ENCODE assay signal across 15 cellular contexts in genomic region chr11:44985721-44986120, GRCh38. TPM values are rescaled to one million over a fixed set of nuclear protein-coding genes. Genes with fewer than 3 reads are reported as not detected.
DNase-seq lines count a peak whose midpoint lies in the region; ATAC-seq and TF ChIP-seq lines count a peak whose summit lies in the region.
"Had no signal": no experiment of that assay in that cellular context is flagged by ENCODE, and none has a peak within 500 bp of the region (broad histone marks: within the 10 kb centered on the region; RNA-seq: fewer than 3 reads in every experiment).

No MANE protein-coding gene starts in this region.

- DNase-seq in Peyer's patch, result peak in 2 of 3 donors; percentile 15 to 18
- no peak for DNase-seq in neuronal stem cell (ENCODE audit: low spot score)
- DNase-seq in stimulated activated naive B cell treated with anti-CD40 and anti-IgM and Interleukin-4, amounts not matched to agents 10 μg/mL and 1 μg/mL and 100 μg/mL, for 72 hours, result no peak
- DNase-seq in HT-29 (ENCODE audit: low spot score), result no peak
- DNase-seq in Calu3, result no peak
- DNase-seq in iPS-NIHi7 (ENCODE audit: extremely low spot score), result no peak
- DNase-seq: BE2C; CD4-positive, alpha-beta memory T cell; DND-41; GDM1; HCEC 1CT; IMR-90 had no signal

- H3K79me1 ChIP-seq in neuronal stem cell (ENCODE audit: low read depth, low read length), result no peaks in the 10 kb centered on the region

- TF ChIP-seq CTCF in HEK293 (tag by site-specific recombination; IDR thresholded peaks at IDR 0.05) (no peak), Peyer's patch (IDR thresholded peaks at IDR 0.05) (no peak), Calu3 (IDR thresholded peaks at IDR 0.05; ENCODE audit: unreplicated experiment) (no peak)

- no peaks in the 10 kb centered on the region for H3K36me3 Mint-ChIP-seq in stimulated activated naive B cell treated with anti-CD40 and anti-IgM and Interleukin-4, amounts not matched to agents 10 μg/mL and 1 μg/mL and 100 μg/mL, for 72 hours
- no peaks in the 10 kb centered on the region for H3K36me3 Mint-ChIP-seq in Calu3 (ENCODE audit: insufficient read depth, unreplicated experiment)
- H3K36me3 Mint-ChIP-seq: CD4-positive, alpha-beta memory T cell had no signal

- peaks cover 0 to 11% of the 10 kb centered on the region in 2 donors for H3K27me3 Mint-ChIP-seq in stimulated activated naive B cell treated with anti-CD40 and anti-IgM and Interleukin-4, amounts not matched to agents 10 μg/mL and 1 μg/mL and 100 μg/mL, for 72 hours
- H3K27me3 Mint-ChIP-seq in Calu3 (ENCODE audit: unreplicated experiment), result peaks cover 44% of the 10 kb centered on the region
- H3K27me3 Mint-ChIP-seq: CD4-positive, alpha-beta memory T cell had no signal

- H2BK120ac ChIP-seq in neuronal stem cell (ENCODE audit: low read depth, low read length), result no peak overlapping the region

- ATAC-seq in stimulated activated naive B cell treated with anti-CD40 and anti-IgM and Interleukin-4, amounts not matched to agents 10 μg/mL and 1 μg/mL and 100 μg/mL, for 72 hours (replicated peaks), result peak; percentile 63 to 65
- ATAC-seq: A549 had no signal

- H3K4me1 Mint-ChIP-seq in stimulated activated naive B cell treated with anti-CD40 and anti-IgM and Interleukin-4, amounts not matched to agents 10 μg/mL and 1 μg/mL and 100 μg/mL, for 72 hours, result peaks cover 16 to 35% of the 10 kb centered on the region in 2 donors
- H3K4me1 Mint-ChIP-seq in Calu3 (ENCODE audit: low read depth, unreplicated experiment), result no peaks in the 10 kb centered on the region

- intact Hi-C loops in Calu3 (cut with micrococcal nuclease; ENCODE audit: unreplicated experiment), result no loop called here

- H2BK15ac ChIP-seq in neuronal stem cell (ENCODE audit: low read length), result peak overlapping the region; percentile 51

- H2AK5ac ChIP-seq in neuronal stem cell (ENCODE audit: low read depth, low read length), result no peak overlapping the region

- no CpG with 5 or more reads among the region's 6 CpGs for WGBS in neuronal stem cell (ENCODE audit: extremely low coverage in 2 of 2, insufficient read length in 2 of 2, insufficient replicate concordance in 1 of 2), 2 donors

- no peaks in the 10 kb centered on the region for H3K27me3 ChIP-seq in Peyer's patch
- peaks cover 0 to 74% (median 0%) of the 10 kb centered on the region in 3 experiments for H3K27me3 ChIP-seq in neuronal stem cell (ENCODE audit: control insufficient read depth in 3 of 3, insufficient read depth in 3 of 3, low read depth in 1 of 3, low read length in 3 of 3)
- H3K27me3 ChIP-seq: BE2C had no signal

- H3K4me1 ChIP-seq in HEK293 (ENCODE audit: control insufficient read depth, insufficient read depth, low read length) (no peaks in the 10 kb centered on the region), Peyer's patch (peaks cover 0 to 7% (median 0%) of the 10 kb centered on the region in 4 donors), neuronal stem cell (ENCODE audit: control insufficient read depth in 2 of 2, insufficient read depth in 1 of 2, low read depth in 1 of 2, low read length in 2 of 2) (peaks cover 0 to 6% of the 10 kb centered on the region in 2 donors)
- H3K4me1 ChIP-seq: BE2C had no signal

- H3K27ac Mint-ChIP-seq in stimulated activated naive B cell treated with anti-CD40 and anti-IgM and Interleukin-4, amounts not matched to agents 10 μg/mL and 1 μg/mL and 100 μg/mL, for 72 hours, result no peak overlapping the region
- no peak overlapping the region for H3K27ac Mint-ChIP-seq in Calu3 (ENCODE audit: unreplicated experiment)
- H3K27ac Mint-ChIP-seq: CD4-positive, alpha-beta memory T cell had no signal

- POLR2A ChIA-PET in HEK293 (lab: Yijun Ruan, JAX), result no interaction called here

- H2BK5ac ChIP-seq in neuronal stem cell (ENCODE audit: low read length), result no peak overlapping the region

- H3K4ac ChIP-seq in neuronal stem cell (ENCODE audit: low read length), result no peak overlapping the region

- H3K23ac ChIP-seq in neuronal stem cell (ENCODE audit: low read depth, low read length, poor library complexity), result peak overlapping the region; percentile 58

- no peak overlapping the region for H3K4me3 ChIP-seq in HEK293 (ENCODE audit: low read depth, low read length)
- H3K4me3 ChIP-seq in Peyer's patch, result no peak overlapping the region
- no peak overlapping the region for H3K4me3 ChIP-seq in neuronal stem cell (ENCODE audit: low read length in 2 of 2)
- H3K4me3 ChIP-seq: A549 had no signal

- TF ChIP-seq POLR2A in Peyer's patch (IDR thresholded peaks at IDR 0.05), result no peak

- H2AFZ ChIP-seq in neuronal stem cell (ENCODE audit: low read length), result no peak overlapping the region

- no peak overlapping the region for H3K27ac ChIP-seq in HEK293 (ENCODE audit: extremely low read depth, low read depth, low read length)
- no peak overlapping the region for H3K27ac ChIP-seq in Peyer's patch
- no peak overlapping the region for H3K27ac ChIP-seq in neuronal stem cell (replicated peaks; ENCODE audit: low read length)
- H3K27ac ChIP-seq: A549, C4-2B had no signal

- peak overlapping the region; percentile 75 for H3K18ac ChIP-seq in neuronal stem cell (ENCODE audit: low read length)

- H4K8ac ChIP-seq in neuronal stem cell (ENCODE audit: low read depth, low read length), result no peak overlapping the region

- no peaks in the 10 kb centered on the region for H3K9me3 Mint-ChIP-seq in stimulated activated naive B cell treated with anti-CD40 and anti-IgM and Interleukin-4, amounts not matched to agents 10 μg/mL and 1 μg/mL and 100 μg/mL, for 72 hours
- H3K9me3 Mint-ChIP-seq in Calu3 (ENCODE audit: low read depth, unreplicated experiment), result no peaks in the 10 kb centered on the region
- H3K9me3 Mint-ChIP-seq: CD4-positive, alpha-beta memory T cell had no signal

- no peaks in the 10 kb centered on the region for H3K9me3 ChIP-seq in HEK293 (ENCODE audit: control insufficient read depth, insufficient read depth, low read depth, low read length)
- H3K9me3 ChIP-seq in Peyer's patch, result no peaks in the 10 kb centered on the region
- peaks cover 0 to 5% of the 10 kb centered on the region in 2 donors for H3K9me3 ChIP-seq in neuronal stem cell (replicated peaks in 1 of 2; ENCODE audit: control insufficient read depth in 2 of 2, insufficient read depth in 1 of 2, low read depth in 1 of 2, low read length in 2 of 2)
- H3K9me3 ChIP-seq: A549, BE2C had no signal

- no peak overlapping the region for H3K4me3 Mint-ChIP-seq in stimulated activated naive B cell treated with anti-CD40 and anti-IgM and Interleukin-4, amounts not matched to agents 10 μg/mL and 1 μg/mL and 100 μg/mL, for 72 hours
- no peak overlapping the region for H3K4me3 Mint-ChIP-seq in Calu3 (ENCODE audit: low read depth, unreplicated experiment)
- H3K4me3 Mint-ChIP-seq: CD4-positive, alpha-beta memory T cell had no signal

- H3K9ac ChIP-seq in neuronal stem cell (ENCODE audit: low read depth, low read length, poor library complexity), result peak overlapping the region; percentile 1

- no peak overlapping the region for H4K91ac ChIP-seq in neuronal stem cell (ENCODE audit: low read depth, low read length, poor library complexity)

- H2BK12ac ChIP-seq in neuronal stem cell (ENCODE audit: low read length), result no peak overlapping the region

- no peaks in the 10 kb centered on the region for H3K36me3 ChIP-seq in HEK293 (ENCODE audit: control insufficient read depth in 2 of 2, insufficient read depth in 1 of 2, low read length in 2 of 2)
- no peaks in the 10 kb centered on the region for H3K36me3 ChIP-seq in Peyer's patch
- H3K36me3 ChIP-seq in neuronal stem cell (replicated peaks in 1 of 2; ENCODE audit: control insufficient read depth in 2 of 2, insufficient read depth in 2 of 2, low read length in 2 of 2), result no peaks in the 10 kb centered on the region
- H3K36me3 ChIP-seq: BE2C had no signal

- BruUV-seq in Calu3 (replicated peaks; lab: Mats Ljungman, UMichigan), result no TSS peak

- no peak overlapping the region for H3K4me2 ChIP-seq in neuronal stem cell (ENCODE audit: insufficient read depth, low read length, poor library complexity, severe bottlenecking)
- H3K4me2 ChIP-seq: A549 had no signal

- CTCF ChIA-PET in HEK293 (lab: Yijun Ruan, JAX) (interaction anchor here (0.5 to 0.8 kb wide), 3 partner anchors 81 to 805 kb away, joined by 3 read pairs; no protein-coding TSS in a partner anchor), Calu3 (lab: Charles Lee) (no interaction called here)

- H3K14ac ChIP-seq in neuronal stem cell (ENCODE audit: low read length), result no peak overlapping the region

TF ChIP-seq in HEK293, 187 proteins besides CTCF, POLR2A, EP300 and RAD21:
- TF ChIP-seq ZNF558 (tag by site-specific recombination; IDR thresholded peaks at IDR 0.05), result 0 out of 2 replicates have a peak, but pooled peaks have one; percentile 30
- TF ChIP-seq BCL6B (tag by site-specific recombination; IDR thresholded peaks at IDR 0.05), result no peak
- no peak for TF ChIP-seq ZNF785 (tag by site-specific recombination; IDR thresholded peaks at IDR 0.05)

RNA-seq across cellular contexts. Expression of gene TP53I11, which starts 35.0 kb away (rescaled TPM):
- total RNA-seq in Peyer's patch, result 100 to 1,000 TPM in 1 of 4 donors, 10 to 100 TPM in 3; 48.0 to 152 (median 69.9) TPM
- 235 TPM for polyA plus RNA-seq in neuronal stem cell (2013, experiment 1 of 2)
- polyA plus RNA-seq in neuronal stem cell (2013, experiment 2 of 2), result 227 TPM
- 65.5 and 72.6 TPM in 2 replicates for total RNA-seq in HT-29 (2014; rRNA removed; shearing (Covaris generic))
- 27.8 and 69.5 TPM in 2 replicates for total RNA-seq in Calu3 (2022)

Comparison
In these comparisons a context has a peak if more than half of its experiments do, and no peak if none do; other contexts are left out.
1. DNase-seq: peak in Peyer's patch (2 of 3); none in neuronal stem cell (single experiment), stimulated activated naive B cell treated with anti-CD40 and anti-IgM and Interleukin-4, amounts not matched to agents 10 μg/mL and 1 μg/mL and 100 μg/mL, for 72 hours (single experiment), HT-29 (single experiment), Calu3 (single experiment) and iPS-NIHi7 (single experiment).